ENCODE assay signal across 25 cellular contexts in the genomic region with DNA sequence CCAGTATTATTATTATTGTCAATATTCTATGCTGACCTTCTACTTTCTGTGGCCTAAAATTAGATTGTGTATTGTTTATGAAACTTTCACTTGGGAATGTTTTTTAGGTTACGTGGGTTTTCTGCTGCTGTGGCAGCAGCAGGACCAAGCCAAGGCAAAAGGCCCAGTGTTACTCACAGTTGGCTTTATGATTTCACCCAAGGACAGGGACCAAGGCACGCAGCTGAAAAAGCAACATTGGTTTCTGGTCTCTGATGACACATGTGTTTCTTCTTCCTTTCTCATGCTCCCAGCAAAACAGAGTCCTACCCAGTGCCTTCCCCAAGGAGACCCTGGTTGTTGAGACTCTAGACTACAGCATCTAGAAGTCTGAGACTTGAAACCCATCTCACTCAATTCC.
DNase-seq lines count a peak whose midpoint lies in the region; ATAC-seq and TF ChIP-seq lines count a peak whose summit lies in the region.
"Had no signal": no experiment of that assay in that cellular context is flagged by ENCODE, and none has a peak within 500 bp of the region (broad histone marks: within the 10 kb centered on the region; RNA-seq: fewer than 3 reads in every experiment).

No MANE protein-coding gene starts in this region.

- TF ChIP-seq CTCF in omental fat pad (IDR thresholded peaks at IDR 0.05) = no peak

- DNase-seq in EL (peak; percentile 69), adipocyte (ENCODE audit: low read depth) (peak; percentile 56), fibroblast of peridontal ligament (ENCODE audit: extremely low read depth) (peak; percentile 63), stromal cell of bone marrow (ENCODE audit: low read depth) (peak; percentile 70), NCI-H2227 treated with DMSO at 0.1 percent for 48 hours (lab: John Stamatoyannopoulos, UW) (no peak), omental fat pad (ENCODE audit: low spot score) (no peak)
- DNase-seq: activated CD4-positive, alpha-beta T cell treated with anti-CD3 and anti-CD28 coated beads for 48 hours; activated CD8-positive, alpha-beta memory T cell treated with anti-CD3 and anti-CD28 coated beads for 24 hours; activated T-cell treated with anti-CD3 and anti-CD28 coated beads for 4 hours; aorta; central memory CD4-positive, alpha-beta T cell; cortex of kidney; DMS79 treated with DMSO at 0.1 percent for 48 hours; left colon; NCI-H82; pancreas; retina; stimulated activated CD4-positive, alpha-beta T cell treated with anti-CD3 and anti-CD28 coated beads, Interleukin-1b, Interleukin-23, amount 100 ng/mL, for 48 hours; stimulated activated naive CD8-positive, alpha-beta T cell treated with anti-CD3 and anti-CD28 coated beads, Interleukin-15, Interleukin-2, amounts not matched to agents 100 U/mL and 50 U/mL, for 24 hours; T1000; uterus had no signal

- no peaks in the 10 kb centered on the region for H3K27me3 ChIP-seq in adipocyte (replicated peaks; ENCODE audit: control insufficient read depth, insufficient read depth, low read length)
- H3K27me3 ChIP-seq: pancreas, SJSA1, uterus had no signal

- H3K9ac ChIP-seq in adipocyte (ENCODE audit: low read length) = no peak overlapping the region

- H3K4me1 ChIP-seq in adipocyte (ENCODE audit: control insufficient read depth, insufficient read depth, low read length) = peaks cover 34% of the 10 kb centered on the region
- H3K4me1 ChIP-seq: uterus had no signal

- no peak overlapping the region for H3K4me3 ChIP-seq in adipocyte (ENCODE audit: low read length)
- H3K4me3 ChIP-seq: pancreas, SJSA1, uterus had no signal

- no peaks in the 10 kb centered on the region for H3K9me3 ChIP-seq in adipocyte (ENCODE audit: control insufficient read depth, low read length)
- H3K9me3 ChIP-seq: pancreas, SJSA1, uterus had no signal

- H3K36me3 ChIP-seq in adipocyte (ENCODE audit: control insufficient read depth, insufficient read depth, low read length, severe bottlenecking) = no peaks in the 10 kb centered on the region
- H3K36me3 ChIP-seq: pancreas, SJSA1, uterus had no signal

- no peak for ATAC-seq in HG02571 (IDR thresholded peaks at IDR 0.05; ENCODE audit: unreplicated experiment)
- no peak for ATAC-seq in omental fat pad (ENCODE audit: low FRiP score)
- ATAC-seq: esophagus mucosa; HCT116; left colon; pancreas; stimulated activated naive CD8-positive, alpha-beta T cell treated with anti-CD3 and anti-CD28 coated beads, Interleukin-15, Interleukin-2, amounts not matched to agents 100 U/mL and 50 U/mL, for 24 hours had no signal

Comparison
In these comparisons a context has a peak if more than half of its experiments do, and no peak if none do; other contexts are left out.
1. DNase-seq: peak in EL (single experiment), adipocyte (single experiment), fibroblast of peridontal ligament (single experiment) and stromal cell of bone marrow (single experiment); none in NCI-H2227 treated with DMSO at 0.1 percent for 48 hours (single experiment) and omental fat pad (single experiment).